ENCODE assay signal across 8 cellular contexts in the genomic region with DNA sequence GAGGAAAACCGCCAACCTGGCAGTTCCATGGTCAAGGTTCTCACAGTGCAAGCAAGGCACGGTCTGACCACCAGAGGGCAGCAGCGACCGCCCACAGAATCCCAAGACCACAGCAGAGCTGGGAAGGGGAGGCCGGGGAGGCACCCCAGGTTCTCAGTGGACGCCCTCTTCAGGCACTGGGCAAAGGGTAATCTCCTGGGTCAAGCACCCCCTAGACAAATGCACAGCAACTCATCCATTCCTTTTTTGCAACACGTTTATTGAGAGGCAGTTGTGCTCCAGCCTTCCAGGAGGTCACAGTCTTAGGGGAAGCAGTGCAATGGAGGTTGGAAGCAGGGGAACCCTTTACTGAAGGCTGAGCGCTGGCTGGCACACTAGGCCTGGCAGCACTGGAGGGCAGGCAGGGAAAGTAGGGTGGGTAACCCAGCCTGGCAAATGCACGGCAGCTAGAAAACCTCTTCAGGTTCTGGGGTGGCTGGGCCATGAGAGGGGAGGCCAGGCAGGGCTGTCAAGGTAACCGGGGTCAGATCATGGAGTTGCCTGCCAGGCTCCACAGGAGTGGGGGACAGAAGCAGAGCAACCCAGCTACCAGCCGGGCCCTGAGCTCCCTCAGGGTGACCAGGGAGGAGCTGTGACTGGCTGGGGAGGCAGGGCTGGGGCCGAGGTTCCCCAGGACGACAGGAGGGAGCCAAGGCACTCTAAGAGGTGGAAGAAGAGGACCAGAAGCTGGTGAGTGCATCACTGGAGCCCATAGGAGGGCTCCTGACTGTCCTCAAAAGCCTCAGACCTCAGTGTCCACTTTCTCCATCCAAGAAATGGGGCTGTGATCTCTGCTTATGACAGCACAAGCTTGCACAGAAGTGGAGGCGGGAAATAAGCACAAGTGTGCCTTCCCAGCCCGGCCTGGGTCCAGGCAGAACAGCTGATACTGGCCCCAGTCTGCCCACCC. TPM values are rescaled to one million over a fixed set of nuclear protein-coding genes. Genes with fewer than 3 reads are reported as not detected.
DNase-seq lines count a peak whose midpoint lies in the region; ATAC-seq, FAIRE-seq and TF ChIP-seq lines count a peak whose summit lies in the region.

No MANE protein-coding gene starts in this region.

- H3K36me3 ChIP-seq in skeletal muscle tissue (ENCODE audit: control insufficient read depth in 3 of 3, insufficient read depth in 3 of 3, low read length in 3 of 3): peaks cover 5 to 7% (median 6%) of the 10 kb centered on the region in 3 donors

- H3K9me3 ChIP-seq in skeletal muscle tissue (ENCODE audit: control insufficient read depth in 3 of 3, low read length in 3 of 3): no peaks in the 10 kb centered on the region

- peak; percentile 88 for TF ChIP-seq CTCF in VCaP (conservative IDR thresholded peaks at IDR 0.05)
- peak; percentile 93 for TF ChIP-seq CTCF in MCF 10A (IDR thresholded peaks at IDR 0.05; ENCODE audit: unreplicated experiment)

- H3K9me3 Mint-ChIP-seq in MCF 10A (ENCODE audit: unreplicated experiment): no peaks in the 10 kb centered on the region

- H3K27me3 Mint-ChIP-seq in MCF 10A (ENCODE audit: insufficient read depth, unreplicated experiment): no peaks in the 10 kb centered on the region

- peak overlapping the region; percentile 69 for H3K4me3 Mint-ChIP-seq in MCF 10A (ENCODE audit: unreplicated experiment)

- BruUV-seq in MCF 10A (replicated peaks; lab: Mats Ljungman, UMichigan): no TSS peak

- in situ Hi-C loops in ACHN (cut with HindIII; ENCODE audit: low pct_ligation_motif_present, low pct_unique_long_range_greater_than_20kb, low sequenced_read_pairs): no loop called here

- H3K4me1 Mint-ChIP-seq in MCF 10A (ENCODE audit: insufficient read depth, unreplicated experiment): peaks cover 55% of the 10 kb centered on the region

- H3K4me1 ChIP-seq in skeletal muscle tissue (ENCODE audit: control insufficient read depth in 3 of 3, insufficient read depth in 3 of 3, low read length in 3 of 3): peaks cover 58 to 77% (median 67%) of the 10 kb centered on the region in 3 donors

- peak; percentile 92 for FAIRE-seq in GM18507 (lab: Jason Lieb, UNC)

- peaks cover 28% of the 10 kb centered on the region for H3K36me3 Mint-ChIP-seq in MCF 10A (ENCODE audit: insufficient read depth, unreplicated experiment)

- H3K9ac ChIP-seq in skeletal muscle tissue (ENCODE audit: low read depth in 1 of 3, low read length in 3 of 3): peak overlapping the region; percentile 4 to 78 (median 50)

- CTCF ChIA-PET in MCF 10A (lab: Yijun Ruan, JAX): interaction anchor here (0.5 to 10.6 kb wide), 46 partner anchors 14 to 1675 kb away, joined by 3 to 390 read pairs (median 4); a partner anchor contains a TSS

- H3K27me3 ChIP-seq in skeletal muscle tissue (ENCODE audit: control insufficient read depth in 3 of 3, insufficient read depth in 3 of 3, low read length in 3 of 3): no peaks in the 10 kb centered on the region

- peak overlapping the region; percentile 100 for H3K27ac ChIP-seq in VCaP
- H3K27ac ChIP-seq in skeletal muscle tissue (ENCODE audit: low read depth, low read length): peak overlapping the region; percentile 100

- DNase-seq in ACHN: peak; percentile 89
- DNase-seq in GM18507 (ENCODE audit: extremely low spot score, insufficient read length, low read depth): no peak
- DNase-seq in NCI-H1694 (lab: John Stamatoyannopoulos, UW): peak; percentile 54
- peak; percentile 88 for DNase-seq in MCF 10A (ENCODE audit: unreplicated experiment)
- DNase-seq in iPS-NIHi7 (ENCODE audit: extremely low spot score): peak; percentile 79

- POLR2A ChIA-PET in MCF 10A (lab: Yijun Ruan, JAX): interaction anchor here (0.6 to 13.9 kb wide), 14 partner anchors 10 to 301 kb away, joined by 3 to 344 read pairs (median 7); a partner anchor contains a TSS

- H3K27ac Mint-ChIP-seq in MCF 10A (ENCODE audit: low read depth, unreplicated experiment): peak overlapping the region; percentile 90

- ATAC-seq in HG03469 (IDR thresholded peaks at IDR 0.05; ENCODE audit: unreplicated experiment): no peak

- intact Hi-C loops in MCF 10A (cut with micrococcal nuclease): loop anchor here (1.0 to 10.0 kb wide), 3 partner anchors 17 to 399 kb away; a partner anchor contains a TSS

- H3K4me3 ChIP-seq in skeletal muscle tissue (ENCODE audit: low read length in 3 of 3): peak overlapping the region; percentile 57 to 83 (median 77)

RNA-seq across cellular contexts. Expression of a gene that starts 1.8 kb away (rescaled TPM):
- total RNA-seq in MCF 10A (2022) (9.5 and 11.6 TPM in 2 replicates), skeletal muscle tissue (2.1 TPM)

RNA-seq across cellular contexts. Expression of a gene that starts 8.5 kb away (rescaled TPM):
- 19.7 and 19.9 TPM in 2 replicates for total RNA-seq in MCF 10A (2022)
- 2.1 TPM for total RNA-seq in skeletal muscle tissue
